In genomic region chr1:58570817-58571216, GRCh38 we compare ENCODE assay signal across 16 cellular contexts. TPM values are rescaled to one million over a fixed set of nuclear protein-coding genes. Genes with fewer than 3 reads are reported as not detected.
DNase-seq lines count a peak whose midpoint lies in the region; ATAC-seq and TF ChIP-seq lines count a peak whose summit lies in the region.
"Had no signal": no experiment of that assay in that cellular context is flagged by ENCODE, and none has a peak within 500 bp of the region (broad histone marks: within the 10 kb centered on the region; RNA-seq: fewer than 3 reads in every experiment).

No MANE protein-coding gene starts in this region.

- CTCF ChIA-PET in PC-3 (lab: Charles Lee), result no interaction called here

- no peaks in the 10 kb centered on the region for H3K27me3 ChIP-seq in PC-3 (ENCODE audit: low read length)

- intact Hi-C loops in PC-3 (cut with micrococcal nuclease), result no loop called here

- peaks cover 23% of the 10 kb centered on the region for H4K20me1 ChIP-seq in PC-3 (ENCODE audit: low read length)

- no peaks in the 10 kb centered on the region for H3K36me3 ChIP-seq in PC-3 (ENCODE audit: low read depth, low read length)

- POLR2A ChIA-PET in PC-3 (lab: Charles Lee; ENCODE audit: unreplicated experiment), result no interaction called here

- no peak overlapping the region for H3K9ac ChIP-seq in PC-3 (ENCODE audit: low read length)

- H3K4me3 ChIP-seq in PC-3 (ENCODE audit: low read length), result no peak overlapping the region
- H3K4me3 ChIP-seq: K562 had no signal

- no peak for ATAC-seq in PC-3
- ATAC-seq: K562 had no signal

- H3K79me2 ChIP-seq in PC-3 (ENCODE audit: low read length), result peaks cover 28% of the 10 kb centered on the region

- H3K27ac ChIP-seq in substantia nigra (ENCODE audit: low read depth, low read length, poor library complexity, severe bottlenecking) (peak overlapping the region; percentile 63), PC-3 (ENCODE audit: low read length) (no peak overlapping the region)

- H3K9me2 ChIP-seq in PC-3 (replicated peaks; ENCODE audit: low read length), result no peaks in the 10 kb centered on the region

- no peak overlapping the region for H3K4me2 ChIP-seq in PC-3 (ENCODE audit: low read length)

- DNase-seq in astrocyte of the hippocampus (ENCODE audit: low read depth, low spot score), result peak; percentile 15
- peak; percentile 33 to 37 for DNase-seq in hippocampal formation (lab: John Stamatoyannopoulos, UW)
- DNase-seq in substantia nigra (lab: John Stamatoyannopoulos, UW), result peak in 20 of 49 donors; percentile 3 to 44 (median 18)
- DNase-seq in activated naive CD4-positive, alpha-beta T cell treated with Interleukin-2 at 50 U/mL for 16 hours, result no peak
- no peak for DNase-seq in PC-3
- no peak for DNase-seq in stimulated activated naive CD4-positive, alpha-beta T cell (lab: John Stamatoyannopoulos, UW)
- DNase-seq: CD4-positive, alpha-beta T cell; DND-41; GDM1; NCI-H1092; NCI-H1694; Right ventricle myocardium superior had no signal

- TF ChIP-seq CTCF in PC-3 (conservative IDR thresholded peaks at IDR 0.05; ENCODE audit: low read depth, low read length), result no peak

- peaks cover 17% of the 10 kb centered on the region for H3K4me1 ChIP-seq in PC-3 (ENCODE audit: insufficient read depth, low read length)

- H3F3A ChIP-seq in PC-3 (ENCODE audit: low read length, unreplicated experiment), result no peaks in the 10 kb centered on the region

- TF ChIP-seq RAD21 in Ishikawa (IDR thresholded peaks at IDR 0.05; ENCODE audit: low read depth), result no peak

- H2AFZ ChIP-seq in PC-3 (ENCODE audit: low read length), result no peak overlapping the region

- H3K9me3 ChIP-seq in PC-3 (ENCODE audit: low read length), result no peaks in the 10 kb centered on the region

- no peak for TF ChIP-seq EP300 in Ishikawa (IDR thresholded peaks at IDR 0.05; ENCODE audit: borderline replicate concordance)

- no TSS peak for BruUV-seq in PC-3 (replicated peaks; lab: Mats Ljungman, UMichigan)

TF ChIP-seq in Ishikawa, 13 proteins besides CTCF, POLR2A, EP300 and RAD21:
- TF ChIP-seq USF1 (IDR thresholded peaks at IDR 0.05), result peak; percentile 78
- TF ChIP-seq FOXM1 (IDR thresholded peaks at IDR 0.05; ENCODE audit: borderline replicate concordance, low read depth), result no peak
TF ChIP-seq in Ishikawa: peak in this region for 1.

RNA-seq across cellular contexts. Expression of gene TACSTD2, which starts 6.2 kb away (rescaled TPM):
- total RNA-seq in PC-3 (2014; rRNA removed), result 94.2 and 129 TPM in 2 replicates
- total RNA-seq: A673, B cell, Right ventricle myocardium superior had no signal

RNA-seq across cellular contexts. Expression of gene OMA1, which starts 24.3 kb away (rescaled TPM):
- total RNA-seq in PC-3 (2014; rRNA removed), result 9.2 and 16.1 TPM in 2 replicates

Comparison
In these comparisons a context has a peak if more than half of its experiments do, and no peak if none do; other contexts are left out.
1. DNase-seq: peak in astrocyte of the hippocampus (single experiment) and hippocampal formation (2 of 2); none in activated naive CD4-positive, alpha-beta T cell treated with Interleukin-2 at 50 U/mL for 16 hours (single experiment), PC-3 (single experiment) and stimulated activated naive CD4-positive, alpha-beta T cell (0 of 6).